2 cellular contexts compared by ENCODE assay signal in genomic region chr12:2794736-2795289, GRCh38.
TF ChIP-seq lines count a peak whose summit lies in the region.

A gene with protein sequence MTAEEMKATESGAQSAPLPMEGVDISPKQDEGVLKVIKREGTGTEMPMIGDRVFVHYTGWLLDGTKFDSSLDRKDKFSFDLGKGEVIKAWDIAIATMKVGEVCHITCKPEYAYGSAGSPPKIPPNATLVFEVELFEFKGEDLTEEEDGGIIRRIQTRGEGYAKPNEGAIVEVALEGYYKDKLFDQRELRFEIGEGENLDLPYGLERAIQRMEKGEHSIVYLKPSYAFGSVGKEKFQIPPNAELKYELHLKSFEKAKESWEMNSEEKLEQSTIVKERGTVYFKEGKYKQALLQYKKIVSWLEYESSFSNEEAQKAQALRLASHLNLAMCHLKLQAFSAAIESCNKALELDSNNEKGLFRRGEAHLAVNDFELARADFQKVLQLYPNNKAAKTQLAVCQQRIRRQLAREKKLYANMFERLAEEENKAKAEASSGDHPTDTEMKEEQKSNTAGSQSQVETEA (plus strand): TSS chr12:2794970. CDS start chr12:2795140, 170 bp downstream.

TF ChIP-seq in HCT116, 20 proteins besides CTCF, POLR2A, EP300 and RAD21 (continued from another document):
- TF ChIP-seq CEBPB (IDR thresholded peaks at IDR 0.05; ENCODE audit: low read depth) (no peak), EZH2 (IDR thresholded peaks at IDR 0.05) (no peak), SIN3A (IDR thresholded peaks at IDR 0.05; ENCODE audit: low read depth) (peak; percentile 71; the same call in 1 of the 2 replicates), POLR2AphosphoS5 (IDR thresholded peaks at IDR 0.05; ENCODE audit: low read depth, low read length) (peak; percentile 88), YY1 (IDR thresholded peaks at IDR 0.05; ENCODE audit: extremely low read depth, insufficient replicate concordance, low read depth, low read length) (peak; percentile 50), ATF3 (IDR thresholded peaks at IDR 0.05) (no peak), ZNF274 (IDR thresholded peaks at IDR 0.05; ENCODE audit: low read depth, low read length) (no peak), ZBTB33 (IDR thresholded peaks at IDR 0.05; ENCODE audit: extremely low read depth, insufficient replicate concordance, low read length) (no peak), REST (IDR thresholded peaks at IDR 0.05; ENCODE audit: low read depth) (no peak), SP1 (IDR thresholded peaks at IDR 0.05; ENCODE audit: low read depth) (peak; percentile 28; the same call in 1 of the 2 replicates)
- TF ChIP-seq, protein P1, sequence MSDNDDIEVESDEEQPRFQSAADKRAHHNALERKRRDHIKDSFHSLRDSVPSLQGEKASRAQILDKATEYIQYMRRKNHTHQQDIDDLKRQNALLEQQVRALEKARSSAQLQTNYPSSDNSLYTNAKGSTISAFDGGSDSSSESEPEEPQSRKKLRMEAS (IDR thresholded peaks at IDR 0.05), result peak; percentile 92
TF ChIP-seq in HCT116: peak in this region for 6.

TF ChIP-seq in SK-N-SH, 30 proteins besides CTCF, POLR2A, EP300 and RAD21 (continued from another document):
- TF ChIP-seq POLR2AphosphoS5 (IDR thresholded peaks at IDR 0.05; ENCODE audit: low read depth, low read length), result peak; percentile 76
- TF ChIP-seq, protein P1 (IDR thresholded peaks at IDR 0.05; ENCODE audit: low read depth), result peak; percentile 94
- TF ChIP-seq MXI1 (IDR thresholded peaks at IDR 0.05; ENCODE audit: low read depth, low read length), result peak; percentile 89
- no peak for TF ChIP-seq TCF12 (IDR thresholded peaks at IDR 0.05)
- TF ChIP-seq PBX3 (IDR thresholded peaks at IDR 0.05), result no peak
- TF ChIP-seq FOXM1 (IDR thresholded peaks at IDR 0.05; ENCODE audit: low read depth), result no peak
- TF ChIP-seq FOXJ3 (CRISPR knock-in tag; IDR thresholded peaks at IDR 0.05), result no peak
- TF ChIP-seq CHD2 (IDR thresholded peaks at IDR 0.05; ENCODE audit: low read length, partially characterized antibody), result peak; percentile 69
